In genomic region chr3:185823280-185824044, GRCh38 we compare ENCODE assay signal across 8 cellular contexts. TPM values are rescaled to one million over a fixed set of nuclear protein-coding genes. Genes with fewer than 3 reads are reported as not detected.
DNase-seq lines count a peak whose midpoint lies in the region; FAIRE-seq and TF ChIP-seq lines count a peak whose summit lies in the region.

No MANE protein-coding gene starts in this region.

- TF ChIP-seq CTCF in CD14-positive monocyte (IDR thresholded peaks at IDR 0.05) (no peak), WI38 (IDR thresholded peaks at IDR 0.05; ENCODE audit: low read depth, low read length) (no peak)

- H3K4me3 ChIP-seq in WI38 (ENCODE audit: low read depth, low read length) (peak overlapping the region; percentile 90), mucosa of stomach (ENCODE audit: low read length) (peak overlapping the region; percentile 53)

- peak overlapping the region; percentile 90 for H3K27ac ChIP-seq in epithelial cell of prostate

- H3K27me3 ChIP-seq in mucosa of stomach (ENCODE audit: control insufficient read depth, insufficient read depth, low read length): no peaks in the 10 kb centered on the region

- FAIRE-seq in urothelium cell line (lab: Jason Lieb, UNC): no peak

- intact Hi-C loops in CD14-positive monocyte (cut with micrococcal nuclease): loop anchor here in 1 of 2 donors (10.0 kb wide), 1 partner anchor 111 kb away; the partner anchor contains the start of gene TRA2B

- H3K36me3 Mint-ChIP-seq in CD14-positive monocyte: peaks cover 3 to 5% of the 10 kb centered on the region in 2 donors

- peaks cover 3 to 16% (median 9%) of the 10 kb centered on the region in 3 donors for H3K27me3 Mint-ChIP-seq in CD14-positive monocyte (ENCODE audit: low read depth in 3 of 3)

- H3K9me3 ChIP-seq in mucosa of stomach (ENCODE audit: control insufficient read depth, low read length): no peaks in the 10 kb centered on the region

- no peaks in the 10 kb centered on the region for H3K36me3 ChIP-seq in mucosa of stomach (ENCODE audit: control insufficient read depth, insufficient read depth, low read length)

- DNase-seq in CD14-positive monocyte (ENCODE audit: low spot score): no peak
- peak; percentile 49 for DNase-seq in HT1080 (ENCODE audit: low read depth)
- no peak for DNase-seq in epithelial cell of prostate (ENCODE audit: low read depth, low spot score)
- peak; percentile 38 for DNase-seq in urothelium cell line (ENCODE audit: low spot score)
- no peak for DNase-seq in NCI-H2171 treated with DMSO at 0.1 percent for 48 hours (lab: John Stamatoyannopoulos, UW)
- no peak for DNase-seq in occipital lobe (lab: John Stamatoyannopoulos, UW)

- H3K4me1 ChIP-seq in mucosa of stomach (ENCODE audit: control insufficient read depth, insufficient read depth, low read length): peaks cover 7% of the 10 kb centered on the region

- peaks cover 31% of the 10 kb centered on the region for H3K4me1 Mint-ChIP-seq in CD14-positive monocyte

- peak overlapping the region in 6 of 7 donors; percentile 8 to 78 (median 71) for H3K27ac Mint-ChIP-seq in CD14-positive monocyte

- peaks cover 0 to 2% (median 0%) of the 10 kb centered on the region in 7 donors for H3K9me3 Mint-ChIP-seq in CD14-positive monocyte

- H3K4me3 Mint-ChIP-seq in CD14-positive monocyte: peak overlapping the region; percentile 94 to 96

- H3K9ac ChIP-seq in mucosa of stomach (ENCODE audit: low read length): peak overlapping the region; percentile 88

RNA-seq across cellular contexts. Expression of gene IGF2BP2, which starts 1.4 kb away (rescaled TPM):
- under 1 TPM; 0.78 to 1.00 TPM for polyA plus RNA-seq in CD14-positive monocyte
- 138 and 157 TPM in 2 replicates for total RNA-seq in HT1080 (2014; rRNA removed; shearing (Covaris generic))
- 206 and 267 TPM in 2 replicates for polyA plus RNA-seq in HT1080 (2015; cell fraction: cytosol; rRNA removed)
- 287 and 324 TPM in 2 replicates for polyA plus RNA-seq in HT1080 (2015; cell fraction: nucleus; rRNA removed)
- total RNA-seq in occipital lobe: 27.0 TPM

Comparison
In these comparisons a context has a peak if more than half of its experiments do, and no peak if none do; other contexts are left out.
1. DNase-seq: peak in HT1080 (single experiment) and urothelium cell line (single experiment); none in CD14-positive monocyte (single experiment), epithelial cell of prostate (single experiment), NCI-H2171 treated with DMSO at 0.1 percent for 48 hours (single experiment) and occipital lobe (single experiment).